1 cellular context compared by ENCODE assay signal in the genomic region with DNA sequence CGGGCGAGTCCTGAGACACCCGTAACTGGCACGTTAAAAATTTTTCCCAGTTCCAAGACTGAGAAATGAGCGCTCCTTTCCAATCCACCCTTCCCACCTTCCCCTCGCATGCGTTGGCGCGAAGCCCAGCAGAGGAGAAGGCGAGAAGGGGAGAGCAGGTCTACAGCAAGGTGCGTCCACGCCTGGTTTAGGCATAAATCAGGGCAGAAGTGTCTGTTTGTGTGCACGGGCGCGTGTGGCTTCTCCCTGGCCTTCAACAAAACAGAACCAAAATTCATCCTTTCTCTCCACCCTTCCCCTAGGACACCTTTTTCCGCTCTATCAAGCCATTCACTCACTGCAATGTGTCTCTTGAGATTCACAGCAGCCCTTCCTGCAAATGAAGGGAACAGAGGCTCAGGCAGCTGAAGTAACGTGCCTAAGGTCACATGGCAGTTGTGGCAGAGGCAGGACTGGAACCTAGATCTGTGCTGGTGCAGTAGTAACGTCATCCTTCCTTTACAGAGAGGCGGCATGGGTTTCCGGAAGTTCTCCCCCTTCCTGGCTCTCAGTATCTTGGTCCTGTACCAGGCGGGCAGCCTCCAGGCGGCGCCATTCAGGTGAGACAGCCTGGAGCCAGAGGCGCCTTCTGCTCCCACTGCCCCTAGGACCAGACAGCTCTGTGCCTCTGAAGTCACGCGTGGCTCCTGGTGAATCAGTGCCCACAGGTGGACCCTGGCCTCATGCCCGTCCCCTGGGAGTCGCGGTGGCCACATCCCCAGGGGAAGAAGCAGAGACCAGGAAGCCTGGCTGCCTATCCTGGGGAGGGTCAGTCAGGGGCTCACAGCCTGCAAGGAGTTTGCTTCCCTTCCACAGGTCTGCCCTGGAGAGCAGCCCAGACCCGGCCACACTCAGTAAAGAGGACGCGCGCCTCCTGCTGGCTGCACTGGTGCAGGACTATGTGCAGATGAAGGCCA.
TF ChIP-seq lines count a peak whose summit lies in the region.

No MANE protein-coding gene starts in this region.

TF ChIP-seq in HEK293, 187 proteins besides CTCF, POLR2A, EP300 and RAD21 (continued from another document):
- TF ChIP-seq ZNF621 (tag by site-specific recombination; IDR thresholded peaks at IDR 0.05): no peak
- TF ChIP-seq ZXDB (tag by site-specific recombination; IDR thresholded peaks at IDR 0.05): peak; percentile 60
- TF ChIP-seq ZNF670 (tag by site-specific recombination; IDR thresholded peaks at IDR 0.05; ENCODE audit: low read depth): no peak
- TF ChIP-seq ZNF121 (tag by site-specific recombination; IDR thresholded peaks at IDR 0.05): no peak
- TF ChIP-seq ZNF544 (tag by site-specific recombination; IDR thresholded peaks at IDR 0.05): no peak
- TF ChIP-seq ZEB2 (tag by site-specific recombination; IDR thresholded peaks at IDR 0.05): peak; percentile 91
- TF ChIP-seq, protein P1, sequence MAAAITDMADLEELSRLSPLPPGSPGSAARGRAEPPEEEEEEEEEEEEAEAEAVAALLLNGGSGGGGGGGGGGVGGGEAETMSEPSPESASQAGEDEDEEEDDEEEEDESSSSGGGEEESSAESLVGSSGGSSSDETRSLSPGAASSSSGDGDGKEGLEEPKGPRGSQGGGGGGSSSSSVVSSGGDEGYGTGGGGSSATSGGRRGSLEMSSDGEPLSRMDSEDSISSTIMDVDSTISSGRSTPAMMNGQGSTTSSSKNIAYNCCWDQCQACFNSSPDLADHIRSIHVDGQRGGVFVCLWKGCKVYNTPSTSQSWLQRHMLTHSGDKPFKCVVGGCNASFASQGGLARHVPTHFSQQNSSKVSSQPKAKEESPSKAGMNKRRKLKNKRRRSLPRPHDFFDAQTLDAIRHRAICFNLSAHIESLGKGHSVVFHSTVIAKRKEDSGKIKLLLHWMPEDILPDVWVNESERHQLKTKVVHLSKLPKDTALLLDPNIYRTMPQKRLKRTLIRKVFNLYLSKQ (tag by site-specific recombination; IDR thresholded peaks at IDR 0.05; ENCODE audit: borderline replicate concordance): no peak
- no peak for TF ChIP-seq KLF1 (tag by site-specific recombination; IDR thresholded peaks at IDR 0.05)
- TF ChIP-seq ZBTB7A (tag by site-specific recombination; IDR thresholded peaks at IDR 0.05; ENCODE audit: low read depth): peak; percentile 54; the same call in 1 of the 2 replicates
- TF ChIP-seq, protein P2, sequence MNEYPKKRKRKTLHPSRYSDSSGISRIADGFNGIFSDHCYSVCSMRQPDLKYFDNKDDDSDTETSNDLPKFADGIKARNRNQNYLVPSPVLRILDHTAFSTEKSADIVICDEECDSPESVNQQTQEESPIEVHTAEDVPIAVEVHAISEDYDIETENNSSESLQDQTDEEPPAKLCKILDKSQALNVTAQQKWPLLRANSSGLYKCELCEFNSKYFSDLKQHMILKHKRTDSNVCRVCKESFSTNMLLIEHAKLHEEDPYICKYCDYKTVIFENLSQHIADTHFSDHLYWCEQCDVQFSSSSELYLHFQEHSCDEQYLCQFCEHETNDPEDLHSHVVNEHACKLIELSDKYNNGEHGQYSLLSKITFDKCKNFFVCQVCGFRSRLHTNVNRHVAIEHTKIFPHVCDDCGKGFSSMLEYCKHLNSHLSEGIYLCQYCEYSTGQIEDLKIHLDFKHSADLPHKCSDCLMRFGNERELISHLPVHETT (tag by site-specific recombination; IDR thresholded peaks at IDR 0.05): 0 out of 2 replicates have a peak, but pooled peaks have one; percentile 38
- TF ChIP-seq ZNF354C (tag by site-specific recombination; IDR thresholded peaks at IDR 0.05; ENCODE audit: borderline replicate concordance, low read depth): no peak
- peak; percentile 60; the same call in 1 of the 2 replicates for TF ChIP-seq BCL11A (tag by site-specific recombination; IDR thresholded peaks at IDR 0.05; ENCODE audit: low read depth)
- TF ChIP-seq ZNF423 (tag by site-specific recombination; IDR thresholded peaks at IDR 0.05): no peak
- no peak for TF ChIP-seq ZNF596 (tag by site-specific recombination; IDR thresholded peaks at IDR 0.05)
- TF ChIP-seq, protein P3, sequence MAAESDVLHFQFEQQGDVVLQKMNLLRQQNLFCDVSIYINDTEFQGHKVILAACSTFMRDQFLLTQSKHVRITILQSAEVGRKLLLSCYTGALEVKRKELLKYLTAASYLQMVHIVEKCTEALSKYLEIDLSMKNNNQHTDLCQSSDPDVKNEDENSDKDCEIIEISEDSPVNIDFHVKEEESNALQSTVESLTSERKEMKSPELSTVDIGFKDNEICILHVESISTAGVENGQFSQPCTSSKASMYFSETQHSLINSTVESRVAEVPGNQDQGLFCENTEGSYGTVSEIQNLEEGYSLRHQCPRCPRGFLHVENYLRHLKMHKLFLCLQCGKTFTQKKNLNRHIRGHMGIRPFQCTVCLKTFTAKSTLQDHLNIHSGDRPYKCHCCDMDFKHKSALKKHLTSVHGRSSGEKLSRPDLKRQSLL (tag by site-specific recombination; IDR thresholded peaks at IDR 0.05): peak; percentile 62; the same call in 1 of the 2 replicates
- TF ChIP-seq ZNF146 (tag by site-specific recombination; IDR thresholded peaks at IDR 0.05): no peak
- peak; percentile 37; the same call in 1 of the 2 replicates for TF ChIP-seq ZNF501 (tag by site-specific recombination; IDR thresholded peaks at IDR 0.05)
- TF ChIP-seq GLIS1 (tag by site-specific recombination; IDR thresholded peaks at IDR 0.05): peak; percentile 41; the same call in 1 of the 2 replicates
- TF ChIP-seq, protein P4, sequence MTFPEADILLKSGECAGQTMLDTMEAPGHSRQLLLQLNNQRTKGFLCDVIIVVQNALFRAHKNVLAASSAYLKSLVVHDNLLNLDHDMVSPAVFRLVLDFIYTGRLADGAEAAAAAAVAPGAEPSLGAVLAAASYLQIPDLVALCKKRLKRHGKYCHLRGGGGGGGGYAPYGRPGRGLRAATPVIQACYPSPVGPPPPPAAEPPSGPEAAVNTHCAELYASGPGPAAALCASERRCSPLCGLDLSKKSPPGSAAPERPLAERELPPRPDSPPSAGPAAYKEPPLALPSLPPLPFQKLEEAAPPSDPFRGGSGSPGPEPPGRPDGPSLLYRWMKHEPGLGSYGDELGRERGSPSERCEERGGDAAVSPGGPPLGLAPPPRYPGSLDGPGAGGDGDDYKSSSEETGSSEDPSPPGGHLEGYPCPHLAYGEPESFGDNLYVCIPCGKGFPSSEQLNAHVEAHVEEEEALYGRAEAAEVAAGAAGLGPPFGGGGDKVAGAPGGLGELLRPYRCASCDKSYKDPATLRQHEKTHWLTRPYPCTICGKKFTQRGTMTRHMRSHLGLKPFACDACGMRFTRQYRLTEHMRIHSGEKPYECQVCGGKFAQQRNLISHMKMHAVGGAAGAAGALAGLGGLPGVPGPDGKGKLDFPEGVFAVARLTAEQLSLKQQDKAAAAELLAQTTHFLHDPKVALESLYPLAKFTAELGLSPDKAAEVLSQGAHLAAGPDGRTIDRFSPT (tag by site-specific recombination; IDR thresholded peaks at IDR 0.05): peak; percentile 91
